In the genomic region with DNA sequence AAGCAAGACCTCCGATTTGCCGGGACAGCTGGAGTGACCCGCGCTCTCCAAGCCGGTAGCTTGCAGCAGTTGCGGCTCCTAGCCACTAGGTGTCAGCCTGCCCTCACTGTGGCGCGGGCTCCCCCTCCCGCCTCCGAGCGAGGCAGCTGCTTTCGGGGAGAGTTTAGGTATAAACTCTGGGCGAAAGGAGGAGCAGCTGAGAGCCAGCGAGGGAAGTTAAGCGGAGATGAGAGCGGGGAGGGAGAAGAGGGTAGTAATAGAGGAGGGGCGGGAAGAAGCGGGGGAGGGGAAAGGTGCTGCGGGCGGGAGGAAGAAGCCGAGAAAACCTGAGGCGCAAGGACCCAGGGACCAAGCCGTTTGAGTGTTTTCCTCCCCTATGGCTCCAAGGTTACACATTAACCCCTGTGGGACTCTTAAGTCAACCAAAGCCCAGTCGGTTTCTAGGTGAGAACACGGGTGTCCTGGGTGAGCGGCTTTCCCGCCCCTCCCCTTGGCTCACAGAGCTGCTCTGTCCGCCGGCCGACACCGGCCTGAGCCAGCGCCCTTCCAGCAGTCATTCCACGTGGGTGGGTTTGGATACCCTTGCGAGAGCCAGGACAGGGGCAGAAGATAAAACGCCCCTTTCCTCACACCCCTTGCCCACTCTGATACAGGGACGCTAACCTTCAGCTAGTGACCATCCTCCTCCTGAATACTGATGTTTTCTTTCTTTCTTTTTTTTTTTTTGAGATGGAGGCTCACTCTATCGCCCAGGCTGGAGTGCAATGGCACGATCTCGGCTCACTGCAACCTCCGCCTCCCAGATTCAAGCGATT, we compare ENCODE assay signal across 8 cellular contexts. TPM values are rescaled to one million over a fixed set of nuclear protein-coding genes. Genes with fewer than 3 reads are reported as not detected.
DNase-seq lines count a peak whose midpoint lies in the region; ATAC-seq and TF ChIP-seq lines count a peak whose summit lies in the region.

No MANE protein-coding gene starts in this region.

- no peaks in the 10 kb centered on the region for H3K27me3 Mint-ChIP-seq in activated CD8-positive, alpha-beta T cell treated with anti-CD3 and anti-CD28 coated beads for 36 hours

- peaks cover 39% of the 10 kb centered on the region for H3K4me1 Mint-ChIP-seq in activated CD8-positive, alpha-beta T cell treated with anti-CD3 and anti-CD28 coated beads for 36 hours (ENCODE audit: low read depth)

- TF ChIP-seq CTCF in activated CD8-positive, alpha-beta T cell treated with anti-CD3 and anti-CD28 coated beads for 36 hours (IDR thresholded peaks at IDR 0.05) = peak; percentile 100
- TF ChIP-seq CTCF in lung (IDR thresholded peaks at IDR 0.05; ENCODE audit: control extremely low read depth, extremely low read depth) = peak; percentile 99

- POLR2A ChIA-PET in activated CD8-positive, alpha-beta T cell treated with anti-CD3 and anti-CD28 coated beads for 36 hours (lab: Charles Lee) = interaction anchor here (0.6 to 11.5 kb wide), 27 partner anchors 7 to 225 kb away, joined by 3 to 480 read pairs (median 4); a partner anchor contains a TSS

- WGBS in lung, 2 donors = 1% methylated on average over 39 to 41 of the region's 41 CpGs

- peak; percentile 41 for ATAC-seq in GM19395 (IDR thresholded peaks at IDR 0.05; ENCODE audit: unreplicated experiment)
- peak; percentile 34 for ATAC-seq in HG03565 (IDR thresholded peaks at IDR 0.05; ENCODE audit: unreplicated experiment)
- peak; percentile 50 for ATAC-seq in activated CD8-positive, alpha-beta T cell treated with anti-CD3 and anti-CD28 coated beads for 36 hours
- ATAC-seq in lung (ENCODE audit: insufficient read depth, low FRiP score) = peak; percentile 76

- H3K9me3 ChIP-seq in lung (ENCODE audit: control insufficient read depth in 2 of 2, insufficient read depth in 1 of 2, low read length in 1 of 2) = no peaks in the 10 kb centered on the region

- H3K36me3 ChIP-seq in lung (ENCODE audit: control insufficient read depth in 2 of 2, insufficient read depth in 2 of 2, low read length in 2 of 2) = peaks cover 9 to 17% of the 10 kb centered on the region in 2 donors

- H3K4me3 ChIP-seq in lung = no peak overlapping the region

- intact Hi-C loops in activated CD8-positive, alpha-beta T cell treated with anti-CD3 and anti-CD28 coated beads for 36 hours (cut with micrococcal nuclease) = loop anchor here (1.0 to 5.0 kb wide), 5 partner anchors 23 to 222 kb away; a partner anchor contains a TSS

- no peaks in the 10 kb centered on the region for H3K27me3 ChIP-seq in lung (ENCODE audit: control insufficient read depth, insufficient read depth)

- H3K4me3 Mint-ChIP-seq in activated CD8-positive, alpha-beta T cell treated with anti-CD3 and anti-CD28 coated beads for 36 hours = peak overlapping the region; percentile 100

- H3K4me1 ChIP-seq in lung (ENCODE audit: control insufficient read depth in 2 of 2, insufficient read depth in 2 of 2, low read length in 2 of 2) = peaks cover 0 to 3% of the 10 kb centered on the region in 2 donors

- peak overlapping the region; percentile 38 to 78 for H3K27ac ChIP-seq in lung (ENCODE audit: low read depth in 1 of 2, low read length in 1 of 2)

- peak overlapping the region; percentile 99 for H3K27ac Mint-ChIP-seq in activated CD8-positive, alpha-beta T cell treated with anti-CD3 and anti-CD28 coated beads for 36 hours

- peaks cover 36% of the 10 kb centered on the region for H3K36me3 Mint-ChIP-seq in activated CD8-positive, alpha-beta T cell treated with anti-CD3 and anti-CD28 coated beads for 36 hours (ENCODE audit: low read depth)

- CTCF ChIA-PET in activated CD8-positive, alpha-beta T cell treated with anti-CD3 and anti-CD28 coated beads for 36 hours (lab: Charles Lee) = interaction anchor here (0.6 to 13.9 kb wide), 57 partner anchors 8 to 413 kb away, joined by 3 to 609 read pairs (median 5); a partner anchor contains a TSS

- no peaks in the 10 kb centered on the region for H3K9me3 Mint-ChIP-seq in activated CD8-positive, alpha-beta T cell treated with anti-CD3 and anti-CD28 coated beads for 36 hours

- peak; percentile 96 for DNase-seq in CD1c-positive myeloid dendritic cell (ENCODE audit: extremely low spot score)
- peak; percentile 97 for DNase-seq in NCI-H82 treated with DMSO at 0.1 percent for 48 hours (lab: John Stamatoyannopoulos, UW; ENCODE audit: unreplicated experiment)
- DNase-seq in activated CD8-positive, alpha-beta T cell treated with anti-CD3 and anti-CD28 coated beads for 36 hours = peak; percentile 95
- peak; percentile 100 for DNase-seq in ecto neural progenitor cell (ENCODE audit: low spot score)
- DNase-seq in lung (ENCODE audit: low spot score) = peak; percentile 96
- DNase-seq in stimulated activated CD4-positive, alpha-beta T cell treated with anti-CD3 and anti-CD28 coated beads, TNF-alpha, amount 100 ng/mL, for 24 hours (ENCODE audit: low read depth in 3 of 3) = peak; percentile 86 to 93 (median 88)

RNA-seq across cellular contexts. Expression of a gene that starts 1.1 kb away (rescaled TPM):
- total RNA-seq in activated CD8-positive, alpha-beta T cell treated with anti-CD3 and anti-CD28 coated beads for 36 hours = 1 to 10 TPM; 6.5 to 8.7 TPM
- 10 to 100 TPM in 1 of 2 donors, 1 to 10 TPM in 1; 3.8 to 32.0 TPM for total RNA-seq in lung
- 10 to 100 TPM; 25.4 to 42.0 TPM for polyA plus RNA-seq in lung

RNA-seq across cellular contexts. Expression of a gene that starts 1.5 kb away (rescaled TPM):
- 1 to 10 TPM; 3.6 to 3.9 TPM for total RNA-seq in activated CD8-positive, alpha-beta T cell treated with anti-CD3 and anti-CD28 coated beads for 36 hours
- total RNA-seq in lung = 10 to 100 TPM in 1 of 2 donors, 1 to 10 TPM in 1; 5.7 to 14.7 TPM
- polyA plus RNA-seq in lung = 1 to 10 TPM; 5.1 to 9.2 TPM

RNA-seq across cellular contexts. Expression of a gene that starts 7.3 kb away (rescaled TPM):
- total RNA-seq in activated CD8-positive, alpha-beta T cell treated with anti-CD3 and anti-CD28 coated beads for 36 hours = 1,000 to 10,000 TPM; 2,633 to 2,644 TPM
- total RNA-seq in lung = 1,000 to 10,000 TPM in 1 of 2 donors, 100 to 1,000 TPM in 1; 528 to 1,109 TPM
- polyA plus RNA-seq in lung = 1,000 to 10,000 TPM in 1 of 2 donors, 100 to 1,000 TPM in 1; 955 to 1,200 TPM

RNA-seq across cellular contexts. Expression of a gene that starts 9.5 kb away (rescaled TPM):
- total RNA-seq in activated CD8-positive, alpha-beta T cell treated with anti-CD3 and anti-CD28 coated beads for 36 hours = 10 to 100 TPM in 1 of 2 experiments, 1 to 10 TPM in 1; 9.8 to 14.4 TPM
- total RNA-seq in lung = 10 to 100 TPM; 77.8 to 91.8 TPM
- 100 to 1,000 TPM; 103 TPM for polyA plus RNA-seq in lung

RNA-seq across cellular contexts. Expression of a gene that starts 15.4 kb away (rescaled TPM):
- total RNA-seq in activated CD8-positive, alpha-beta T cell treated with anti-CD3 and anti-CD28 coated beads for 36 hours = 1 to 10 TPM; 5.0 to 5.1 TPM
- 1 to 10 TPM; 2.1 to 3.7 TPM for total RNA-seq in lung
- polyA plus RNA-seq in lung = 1 to 10 TPM; 1.2 to 3.4 TPM
